1 cellular context compared by ENCODE assay signal in the genomic region with DNA sequence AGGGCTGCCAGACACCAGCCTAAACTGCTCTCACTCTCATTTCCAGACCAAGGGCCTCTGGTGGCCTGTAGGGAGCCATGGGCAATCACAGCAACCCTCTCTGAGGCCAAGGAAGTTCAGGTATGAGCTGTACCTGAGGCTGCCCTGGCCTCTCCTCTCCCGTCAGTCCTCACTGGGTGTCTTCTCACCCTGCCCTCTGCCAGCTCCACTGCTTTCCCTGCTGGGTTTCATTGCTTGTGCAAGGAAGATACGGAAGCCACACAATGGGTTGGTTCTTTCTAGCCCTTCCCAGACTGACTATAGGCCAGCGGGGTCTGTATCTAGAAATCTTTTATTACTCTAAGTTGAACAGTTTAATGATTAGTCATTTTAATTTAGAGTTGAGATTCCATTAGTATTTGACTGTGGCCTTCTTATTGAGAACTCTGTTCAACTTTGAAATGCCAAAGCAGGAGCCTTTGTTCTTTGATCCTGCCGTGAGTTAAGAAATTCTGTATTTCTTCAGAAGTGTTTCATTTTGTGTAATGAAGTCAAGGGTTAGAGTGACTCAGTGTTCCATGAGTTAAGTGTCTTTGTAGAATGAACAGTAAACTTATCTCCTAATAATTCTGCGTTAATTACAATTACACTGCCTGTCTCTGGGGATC.
TF ChIP-seq lines count a peak whose summit lies in the region.

No MANE protein-coding gene starts in this region.

TF ChIP-seq in HepG2, 621 proteins besides CTCF, POLR2A, EP300 and RAD21 (continued from another document):
- TF ChIP-seq, protein P1, sequence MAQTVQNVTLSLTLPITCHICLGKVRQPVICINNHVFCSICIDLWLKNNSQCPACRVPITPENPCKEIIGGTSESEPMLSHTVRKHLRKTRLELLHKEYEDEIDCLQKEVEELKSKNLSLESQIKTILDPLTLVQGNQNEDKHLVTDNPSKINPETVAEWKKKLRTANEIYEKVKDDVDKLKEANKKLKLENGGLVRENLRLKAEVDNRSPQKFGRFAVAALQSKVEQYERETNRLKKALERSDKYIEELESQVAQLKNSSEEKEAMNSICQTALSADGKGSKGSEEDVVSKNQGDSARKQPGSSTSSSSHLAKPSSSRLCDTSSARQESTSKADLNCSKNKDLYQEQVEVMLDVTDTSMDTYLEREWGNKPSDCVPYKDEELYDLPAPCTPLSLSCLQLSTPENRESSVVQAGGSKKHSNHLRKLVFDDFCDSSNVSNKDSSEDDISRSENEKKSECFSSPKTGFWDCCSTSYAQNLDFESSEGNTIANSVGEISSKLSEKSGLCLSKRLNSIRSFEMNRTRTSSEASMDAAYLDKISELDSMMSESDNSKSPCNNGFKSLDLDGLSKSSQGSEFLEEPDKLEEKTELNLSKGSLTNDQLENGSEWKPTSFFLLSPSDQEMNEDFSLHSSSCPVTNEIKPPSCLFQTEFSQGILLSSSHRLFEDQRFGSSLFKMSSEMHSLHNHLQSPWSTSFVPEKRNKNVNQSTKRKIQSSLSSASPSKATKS (CRISPR knock-in tag; IDR thresholded peaks at IDR 0.05) = no peak
- no peak for TF ChIP-seq ZNF20 (CRISPR knock-in tag; IDR thresholded peaks at IDR 0.05)
